Comparison of ENCODE assay signal across 32 cellular contexts in genomic region chr1:5515501-5515900, GRCh38.
"Had no signal": no experiment of that assay in that cellular context is flagged by ENCODE, and none has a peak within 500 bp of the region (broad histone marks: within the 10 kb centered on the region; RNA-seq: fewer than 3 reads in every experiment).

No MANE protein-coding gene starts in this region.

- ATAC-seq: activated CD8-positive, alpha-beta T cell treated with anti-CD3 and anti-CD28 coated beads for 36 hours; activated naive CD4-positive, alpha-beta T cell treated with anti-CD3 and anti-CD28 coated beads, Interleukin-2, amount 50 U/mL, for 72 hours; activated T-cell treated with anti-CD3 and anti-CD28 coated beads, Interleukin-2, amount 50 U/mL, for 4 hours; activated T-cell treated with anti-CD3 and anti-CD28 coated beads, Interleukin-2, amount 50 U/mL, for 72 hours; activated T-helper 17 cell treated with anti-CD3 and anti-CD28 coated beads, Interleukin-2, amount 50 U/mL, for 72 hours had no signal

- H3K27ac ChIP-seq: adrenal gland, body of pancreas, brain microvascular endothelial cell, breast epithelium had no signal

- H3K4me3 ChIP-seq: adrenal gland, body of pancreas, breast epithelium had no signal

- H3K9me3 ChIP-seq: adrenal gland, body of pancreas, breast epithelium had no signal

- H3K36me3 ChIP-seq: adrenal gland, brain microvascular endothelial cell, breast epithelium had no signal

- H3K4me1 ChIP-seq: adrenal gland, breast epithelium had no signal

- H3K27me3 ChIP-seq: body of pancreas, brain microvascular endothelial cell had no signal

- FAIRE-seq: astrocyte, TTC549 had no signal

- DNase-seq: activated B cell treated with CpG ODN at 0.5 μM for 24 hours; activated CD4-positive, alpha-beta memory T cell treated with anti-CD3 and anti-CD28 coated beads for 36 hours; activated CD4-positive, alpha-beta T cell treated with anti-CD3 and anti-CD28 coated beads for 4 hours; activated CD4-positive, alpha-beta T cell treated with anti-CD3 and anti-CD28 coated beads, Interleukin-2, amount 10 ng/mL, durations not matched to agents 24 days and 14 days; activated CD4-positive, alpha-beta T cell treated with anti-CD3 and anti-CD28 coated beads, Interleukin-2, amount 50 U/mL, for 1 hour; activated CD4-positive, alpha-beta T cell treated with anti-CD3 and anti-CD28 coated beads, Interleukin-2, amount 50 U/mL, for 4 hours; activated CD4-positive, CD25-positive, alpha-beta regulatory T cell treated with anti-CD3 and anti-CD28 coated beads, Interleukin-2, amount 50 U/mL, for 72 hours; activated CD8-positive, alpha-beta memory T cell treated with anti-CD3 and anti-CD28 coated beads, Interleukin-2, amount 50 U/mL, for 4 hours; activated CD8-positive, alpha-beta T cell treated with anti-CD3 and anti-CD28 coated beads for 36 hours; activated gamma-delta T cell treated with Interleukin-2 at 50 U/mL for 16 hours; activated naive CD4-positive, alpha-beta T cell; activated naive CD4-positive, alpha-beta T cell treated with anti-CD3 and anti-CD28 coated beads for 36 hours; activated naive CD4-positive, alpha-beta T cell treated with anti-CD3 and anti-CD28 coated beads, Interleukin-2, amount 50 U/mL, for 16 hours; activated naive CD8-positive, alpha-beta T cell treated with anti-CD3 and anti-CD28 coated beads for 36 hours; activated T-cell treated with anti-CD3 and anti-CD28 coated beads for 4 hours; activated T-cell treated with anti-CD3 and anti-CD28 coated beads, Interleukin-2, amount 50 U/mL, for 1 hour; activated T-cell treated with anti-CD3 and anti-CD28 coated beads, Interleukin-2, amount 50 U/mL, for 4 hours; activated T-cell treated with anti-CD3 and anti-CD28 coated beads, Interleukin-2, amount 50 U/mL, for 72 hours; amniotic stem cell; aorta; body of pancreas; brain microvascular endothelial cell; central memory CD4-positive, alpha-beta T cell; T-helper 1 cell; T-helper 2 cell; T-helper 9 cell had no signal
